Comparison of ENCODE assay signal across 30 cellular contexts in the genomic region with DNA sequence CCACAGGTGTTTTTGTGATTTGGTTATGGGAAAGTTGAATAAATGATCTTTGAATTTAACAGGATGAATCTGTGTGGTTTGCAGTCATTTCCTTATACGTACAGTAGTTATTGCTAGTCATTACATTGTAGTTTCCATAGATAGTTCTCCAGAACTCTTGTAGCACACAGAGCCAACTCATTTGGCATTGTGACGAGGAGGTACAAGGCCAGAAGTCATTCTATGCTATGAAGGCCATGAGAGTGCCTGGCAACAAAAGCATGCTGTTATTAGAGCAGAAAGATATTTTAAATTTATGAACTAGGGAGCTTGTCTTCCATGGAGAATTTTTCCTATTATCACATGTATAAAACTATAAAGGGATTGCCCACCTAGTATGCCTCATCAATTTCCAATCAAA.
"Had no signal": no experiment of that assay in that cellular context is flagged by ENCODE, and none has a peak within 500 bp of the region (broad histone marks: within the 10 kb centered on the region; RNA-seq: fewer than 3 reads in every experiment).

No MANE protein-coding gene starts in this region.

- H3K27me3 ChIP-seq: ascending aorta, breast epithelium, cardiac muscle cell, esophagus muscularis mucosa, foreskin keratinocyte, gastrocnemius medialis, heart right ventricle had no signal

- H3K9me3 ChIP-seq: gastrocnemius medialis had no signal

- H3K4me1 ChIP-seq: ascending aorta, breast epithelium, esophagus muscularis mucosa, foreskin keratinocyte, gastrocnemius medialis, heart right ventricle had no signal

- H3K27ac ChIP-seq: ascending aorta, breast epithelium, cardiac muscle cell, esophagus muscularis mucosa, foreskin keratinocyte, gastrocnemius medialis, heart right ventricle, VCaP had no signal

- DNase-seq: activated CD4-positive, alpha-beta memory T cell treated with anti-CD3 and anti-CD28 coated beads, Interleukin-2, amount 10 ng/mL, durations not matched to agents 7 days and 5 days; activated CD4-positive, alpha-beta T cell treated with anti-CD3 and anti-CD28 coated beads for 1 hour; activated CD4-positive, alpha-beta T cell treated with anti-CD3 and anti-CD28 coated beads for 4 hours; activated CD4-positive, alpha-beta T cell treated with anti-CD3 and anti-CD28 coated beads, Interleukin-2, amount 10 ng/mL, durations not matched to agents 7 days and 5 days; activated CD4-positive, alpha-beta T cell treated with anti-CD3 and anti-CD28 coated beads, Interleukin-2, amount 50 U/mL, for 4 hours; activated CD8-positive, alpha-beta memory T cell treated with anti-CD3 and anti-CD28 coated beads, Interleukin-2, amount 50 U/mL, for 48 hours; activated gamma-delta T cell; activated naive CD4-positive, alpha-beta T cell; activated naive CD4-positive, alpha-beta T cell treated with anti-CD3 and anti-CD28 coated beads, Interleukin-2, amount 10 ng/mL, durations not matched to agents 7 days and 5 days; activated naive CD8-positive, alpha-beta T cell treated with anti-CD3 and anti-CD28 coated beads, Interleukin-2, amount 10 ng/mL, durations not matched to agents 7 days and 5 days; activated T-cell treated with anti-CD3 and anti-CD28 coated beads for 4 hours; activated T-cell treated with anti-CD3 and anti-CD28 coated beads, Interleukin-2, amount 50 U/mL, for 24 hours; activated T-cell treated with anti-CD3 and anti-CD28 coated beads, Interleukin-2, amount 50 U/mL, for 72 hours; cortex of kidney; dermis blood vessel endothelial cell; effector CD4-positive, alpha-beta T cell; effector memory CD8-positive, alpha-beta T cell; erythroblast; foreskin keratinocyte; gastrocnemius medialis; glutamatergic neuron; heart right ventricle; T-helper 2 cell had no signal

- H3K36me3 ChIP-seq: ascending aorta, breast epithelium, cardiac muscle cell, esophagus muscularis mucosa, gastrocnemius medialis, heart right ventricle had no signal

- ATAC-seq: activated naive CD4-positive, alpha-beta T cell treated with anti-CD3 and anti-CD28 coated beads, Interleukin-2, amount 50 U/mL, for 72 hours; activated T-cell treated with anti-CD3 and anti-CD28 coated beads, Interleukin-2, amount 50 U/mL, for 72 hours; effector memory CD8-positive, alpha-beta T cell; foreskin keratinocyte; gastrocnemius medialis; WTC11 had no signal

- H3K4me3 ChIP-seq: ascending aorta, breast epithelium, cardiac muscle cell, esophagus muscularis mucosa, gastrocnemius medialis, heart right ventricle had no signal
